ENCODE assay signal across 8 cellular contexts in the genomic region with DNA sequence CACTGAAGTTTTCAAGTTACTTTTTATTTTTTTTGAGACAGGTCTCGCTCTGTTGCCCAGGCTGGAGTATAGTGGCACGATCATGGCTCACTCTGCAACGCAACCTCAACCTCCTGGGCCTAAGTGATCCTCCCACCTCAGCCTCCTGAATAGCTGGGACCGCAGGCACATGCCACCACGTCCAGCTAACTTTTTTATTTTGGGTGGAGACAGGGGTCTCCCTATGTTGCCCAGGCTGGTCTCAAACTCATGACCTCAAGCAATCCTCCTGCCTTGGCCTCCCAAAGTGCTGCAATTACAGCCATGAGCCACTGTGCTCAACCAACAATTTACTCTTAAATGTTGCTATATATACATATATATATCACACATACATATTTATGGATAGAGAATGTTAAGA. TPM values are rescaled to one million over a fixed set of nuclear protein-coding genes. Genes with fewer than 3 reads are reported as not detected.
A peak's percentile ranks its signal among the peaks of the same experiment; 100 is the strongest.
DNase-seq lines count a peak whose midpoint lies in the region; ATAC-seq and TF ChIP-seq lines count a peak whose summit lies in the region.

No MANE protein-coding gene starts in this region.

- ATAC-seq in HG02973 (IDR thresholded peaks at IDR 0.05; ENCODE audit: unreplicated experiment): no peak

- H2AFZ ChIP-seq in fibroblast of lung (ENCODE audit: low read length): no peak overlapping the region

- no peaks in the 10 kb centered on the region for H3K27me3 Mint-ChIP-seq in CD8-positive, alpha-beta memory T cell

- no peaks in the 10 kb centered on the region for H3K36me3 ChIP-seq in CD8-positive, alpha-beta memory T cell (ENCODE audit: insufficient read depth, low read length)
- no peaks in the 10 kb centered on the region for H3K36me3 ChIP-seq in fibroblast of lung (ENCODE audit: control insufficient read depth, insufficient read depth, low read length)

- H3K4me2 ChIP-seq in fibroblast of lung (ENCODE audit: extremely low read depth, insufficient read depth, low read length): peak overlapping the region; percentile 58

- no peaks in the 10 kb centered on the region for H3K79me2 ChIP-seq in fibroblast of lung (ENCODE audit: control insufficient read depth, insufficient read depth, low read length)

- CTCF ChIA-PET in CD8-positive, alpha-beta memory T cell (lab: Charles Lee): interaction anchor here (0.8 to 4.3 kb wide), 6 partner anchors 10 to 59 kb away, joined by 3 to 32 read pairs (median 14); partner anchors contain the start of gene LGALS3
- CTCF ChIA-PET in RWPE1 (lab: Yijun Ruan, JAX): interaction anchor here (2.0 kb wide), 1 partner anchor 17 kb away, joined by 7 read pairs; no protein-coding TSS in a partner anchor

- peaks cover 7% of the 10 kb centered on the region for H3K9me3 ChIP-seq in CD8-positive, alpha-beta memory T cell (ENCODE audit: low read length)
- peaks cover 3% of the 10 kb centered on the region for H3K9me3 ChIP-seq in fibroblast of lung (ENCODE audit: control insufficient read depth, insufficient read depth, low read depth, low read length)

- no peak overlapping the region for H3K4me3 ChIP-seq in CD8-positive, alpha-beta memory T cell (ENCODE audit: low read length)
- H3K4me3 ChIP-seq in fibroblast of lung (replicated peaks in 1 of 4; ENCODE audit: control extremely low read depth in 1 of 4, insufficient read depth in 1 of 4, low read depth in 3 of 4, low read length in 4 of 4) (no peak overlapping the region), skin epidermis (no peak overlapping the region)

- no peaks in the 10 kb centered on the region for H3K27me3 ChIP-seq in CD8-positive, alpha-beta memory T cell (ENCODE audit: insufficient read depth, low read length, poor library complexity, severe bottlenecking)
- no peaks in the 10 kb centered on the region for H3K27me3 ChIP-seq in fibroblast of lung (ENCODE audit: control insufficient read depth, insufficient read depth, low read length)

- H3K36me3 Mint-ChIP-seq in CD8-positive, alpha-beta memory T cell: peaks cover 0 to 9% (median 3%) of the 10 kb centered on the region in 3 donors

- peaks cover 44% of the 10 kb centered on the region for H3K4me1 ChIP-seq in CD8-positive, alpha-beta memory T cell (ENCODE audit: insufficient read depth, low read length)
- H3K4me1 ChIP-seq in fibroblast of lung (ENCODE audit: control insufficient read depth, extremely low read depth, insufficient read depth, low read length): peaks cover 22% of the 10 kb centered on the region

- TF ChIP-seq CTCF in RWPE1 (conservative IDR thresholded peaks at IDR 0.05; ENCODE audit: low read depth) (no peak), fibroblast of lung (conservative IDR thresholded peaks at IDR 0.05 in 1 of 2, IDR thresholded peaks at IDR 0.05 in 1 of 2; ENCODE audit: low read depth in 1 of 2, low read length in 2 of 2) (no peak)

- no peak overlapping the region for H3K9ac ChIP-seq in fibroblast of lung (ENCODE audit: insufficient read depth, low read length)

- no peak for DNase-seq in CD8-positive, alpha-beta memory T cell
- DNase-seq in RWPE1 (ENCODE audit: low spot score): no peak
- no peak for DNase-seq in fibroblast of lung (ENCODE audit: low read depth in 2 of 2)
- no peak for DNase-seq in NCI-H1092 (lab: John Stamatoyannopoulos, UW)
- DNase-seq in Kasumi-1 (lab: John Stamatoyannopoulos, UW): no peak
- no peak for DNase-seq in hepatic stellate cell (ENCODE audit: low spot score)

- H3K27ac Mint-ChIP-seq in CD8-positive, alpha-beta memory T cell: peak overlapping the region; percentile 77 to 99 (median 98)

- peak overlapping the region; percentile 68 for H3K27ac ChIP-seq in CD8-positive, alpha-beta memory T cell (ENCODE audit: low read depth, low read length)
- peak overlapping the region; percentile 93 for H3K27ac ChIP-seq in RWPE1
- peak overlapping the region; percentile 96 for H3K27ac ChIP-seq in fibroblast of lung (ENCODE audit: insufficient read depth, low read length)
- H3K27ac ChIP-seq in skin epidermis: peak overlapping the region in 20 of 21 experiments; percentile 83 to 99 (median 94)

- H4K20me1 ChIP-seq in fibroblast of lung (ENCODE audit: control insufficient read depth, extremely low read depth, insufficient read depth, low read length): no peaks in the 10 kb centered on the region

- peaks cover 62 to 77% (median 62%) of the 10 kb centered on the region in 3 donors for H3K4me1 Mint-ChIP-seq in CD8-positive, alpha-beta memory T cell

- peaks cover 3 to 9% (median 7%) of the 10 kb centered on the region in 5 donors for H3K9me3 Mint-ChIP-seq in CD8-positive, alpha-beta memory T cell

- POLR2A ChIA-PET in CD8-positive, alpha-beta memory T cell (lab: Charles Lee): interaction anchor here (1.1 to 3.2 kb wide), 5 partner anchors 10 to 60 kb away, joined by 3 to 38 read pairs (median 6); partner anchors contain the start of genes LGALS3 and MAPK1IP1L
- POLR2A ChIA-PET in RWPE1 (lab: Yijun Ruan, JAX; ENCODE audit: low non-redundant PET): no interaction called here

- H3K4me3 Mint-ChIP-seq in CD8-positive, alpha-beta memory T cell: peak overlapping the region in 1 of 7 donors; percentile 72

RNA-seq across cellular contexts. Expression of gene LGALS3, which starts 27.4 kb away (rescaled TPM):
- 10 to 100 TPM; 54.5 to 55.1 TPM for total RNA-seq in CD8-positive, alpha-beta memory T cell
- polyA plus RNA-seq in CD8-positive, alpha-beta memory T cell: 78.0 TPM
- 430 and 434 TPM in 2 replicates for total RNA-seq in fibroblast of lung
- 333 and 398 TPM in 2 replicates for polyA plus RNA-seq in fibroblast of lung
- polyA plus RNA-seq in fibroblast of lung (2012): 345 and 493 TPM in 2 replicates
- 110 and 113 TPM in 2 replicates for polyA minus RNA-seq in fibroblast of lung (ENCODE audit: low replicate concordance)

RNA-seq across cellular contexts. Expression of gene MAPK1IP1L, which starts 50.3 kb away (rescaled TPM):
- 100 to 1,000 TPM; 104 to 106 TPM for total RNA-seq in CD8-positive, alpha-beta memory T cell
- polyA plus RNA-seq in CD8-positive, alpha-beta memory T cell: 86.8 TPM
- total RNA-seq in fibroblast of lung: 14.1 and 16.5 TPM in 2 replicates
- 82.3 and 103 TPM in 2 replicates for polyA plus RNA-seq in fibroblast of lung
- polyA plus RNA-seq in fibroblast of lung (2012): 54.5 and 66.4 TPM in 2 replicates
- 515 and 704 TPM in 2 replicates for polyA minus RNA-seq in fibroblast of lung (ENCODE audit: low replicate concordance)
